8 cellular contexts compared by ENCODE assay signal in genomic region chr10:61899663-61899996, GRCh38. TPM values are rescaled to one million over a fixed set of nuclear protein-coding genes. Genes with fewer than 3 reads are reported as not detected.
DNase-seq lines count a peak whose midpoint lies in the region; ATAC-seq, FAIRE-seq and TF ChIP-seq lines count a peak whose summit lies in the region.

No MANE protein-coding gene starts in this region.

- no peak for ATAC-seq in activated naive CD4-positive, alpha-beta T cell treated with anti-CD3 and anti-CD28 coated beads, Interleukin-2, amount 50 U/mL, for 72 hours
- no peak for ATAC-seq in HG03280 (IDR thresholded peaks at IDR 0.05; ENCODE audit: unreplicated experiment)

- H3K27ac ChIP-seq in substantia nigra (ENCODE audit: low read depth, low read length, poor library complexity, severe bottlenecking), result peak overlapping the region; percentile 86

- peak overlapping the region; percentile 95 to 98 for H3K27ac Mint-ChIP-seq in activated naive CD4-positive, alpha-beta T cell treated with anti-CD3 and anti-CD28 coated beads, Interleukin-2, amount 50 U/mL, for 72 hours
- H3K27ac Mint-ChIP-seq in immature natural killer cell, result peak overlapping the region; percentile 85 to 97 (median 94)

- DNase-seq in SIG-M5 treated with dmso at 0.1 percent for 504 hours (lab: John Stamatoyannopoulos, UW; ENCODE audit: unreplicated experiment) (peak; percentile 48), SIG-M5 (lab: John Stamatoyannopoulos, UW) (no peak), immature natural killer cell (no peak), substantia nigra (lab: John Stamatoyannopoulos, UW) (no peak), HTR-8/SVneo (ENCODE audit: insufficient read length, low spot score) (no peak), GM13977 (ENCODE audit: low spot score) (no peak)
- no peak for DNase-seq in activated naive CD4-positive, alpha-beta T cell treated with anti-CD3 and anti-CD28 coated beads, Interleukin-2, amount 50 U/mL, for 72 hours (ENCODE audit: low spot score in 2 of 2)

- FAIRE-seq in HTR-8/SVneo (lab: Jason Lieb, UNC), result no peak

- H3K36me3 Mint-ChIP-seq in activated naive CD4-positive, alpha-beta T cell treated with anti-CD3 and anti-CD28 coated beads, Interleukin-2, amount 50 U/mL, for 72 hours, result peaks cover 19 to 26% of the 10 kb centered on the region in 2 donors
- H3K36me3 Mint-ChIP-seq in immature natural killer cell, result no peaks in the 10 kb centered on the region

- peaks cover 50 to 56% of the 10 kb centered on the region in 2 donors for H3K4me1 Mint-ChIP-seq in immature natural killer cell

- peaks cover 8 to 19% (median 17%) of the 10 kb centered on the region in 3 donors for H3K27me3 Mint-ChIP-seq in immature natural killer cell (ENCODE audit: low read depth in 3 of 3)

- no peaks in the 10 kb centered on the region for H3K9me3 Mint-ChIP-seq in activated naive CD4-positive, alpha-beta T cell treated with anti-CD3 and anti-CD28 coated beads, Interleukin-2, amount 50 U/mL, for 72 hours
- no peaks in the 10 kb centered on the region for H3K9me3 Mint-ChIP-seq in immature natural killer cell

- in situ Hi-C loops in GM13977 (cut with MboI; ENCODE audit: low pct_unique_long_range_greater_than_20kb, low sequenced_read_pairs, unreplicated experiment), result no loop called here

- TF ChIP-seq CTCF in GM13977 (IDR thresholded peaks at IDR 0.05; ENCODE audit: extremely low read depth, insufficient read depth, missing control alignments), result no peak

- H3K4me3 Mint-ChIP-seq in immature natural killer cell, result peak overlapping the region; percentile 88 to 98 (median 92)

RNA-seq across cellular contexts. Expression of gene ARID5B, which starts 1.9 kb away (rescaled TPM):
- 10 to 100 TPM; 52.1 to 95.4 TPM for total RNA-seq in activated naive CD4-positive, alpha-beta T cell treated with anti-CD3 and anti-CD28 coated beads, Interleukin-2, amount 50 U/mL, for 72 hours
- polyA plus RNA-seq in immature natural killer cell, result 10 to 100 TPM; 12.2 to 35.3 (median 22.1) TPM
